8 cellular contexts compared by ENCODE assay signal in genomic region chr13:20567881-20568528, GRCh38. TPM values are rescaled to one million over a fixed set of nuclear protein-coding genes. Genes with fewer than 3 reads are reported as not detected.
DNase-seq lines count a peak whose midpoint lies in the region; ATAC-seq and FAIRE-seq lines count a peak whose summit lies in the region.

No MANE protein-coding gene starts in this region.

- DNase-seq in GM04504 (ENCODE audit: low read depth) (peak; percentile 1), SJCRH30 (peak; percentile 19 to 52), fibroblast of gingiva (ENCODE audit: low read depth) (peak; percentile 6), putamen (ENCODE audit: low spot score) (peak; percentile 20), urothelium cell line (ENCODE audit: low spot score) (no peak), germinal center (ENCODE audit: low spot score) (no peak), mucosa of gallbladder (ENCODE audit: low spot score) (no peak)

- FAIRE-seq in urothelium cell line (lab: Jason Lieb, UNC): no peak

- peak overlapping the region; percentile 70 for H3K4me3 ChIP-seq in SJCRH30

- peak overlapping the region; percentile 78 for H3K27ac ChIP-seq in SJCRH30

- peaks cover 3% of the 10 kb centered on the region; the same call in 1 of the 2 replicates for H3K4me1 ChIP-seq in SJCRH30

- no peaks in the 10 kb centered on the region for H3K9me3 ChIP-seq in SJCRH30 (replicated peaks)

- no peak for ATAC-seq in GM18498 (IDR thresholded peaks at IDR 0.05; ENCODE audit: unreplicated experiment)

- H3K36me3 ChIP-seq in SJCRH30: no peaks in the 10 kb centered on the region

- H3K27me3 ChIP-seq in SJCRH30: no peaks in the 10 kb centered on the region

RNA-seq across cellular contexts. Expression of gene IFT88, which starts 1.0 kb away (rescaled TPM):
- 14.9 and 16.1 TPM in 2 replicates for total RNA-seq in SJCRH30 (2014; rRNA removed; shearing (Covaris generic))
- total RNA-seq in mucosa of gallbladder: 12.6 TPM

RNA-seq across cellular contexts. Expression of gene CRYL1, which starts 42.3 kb away (rescaled TPM):
- total RNA-seq in SJCRH30 (2014; rRNA removed; shearing (Covaris generic)): 0.15 and 0.20 TPM in 2 replicates
- 62.9 TPM for total RNA-seq in mucosa of gallbladder

Comparison
In these comparisons a context has a peak if more than half of its experiments do, and no peak if none do; other contexts are left out.
1. DNase-seq: peak in GM04504 (single experiment), SJCRH30 (2 of 2), fibroblast of gingiva (single experiment) and putamen (single experiment); none in urothelium cell line (single experiment), germinal center (single experiment) and mucosa of gallbladder (single experiment).
2. RNA of gene CRYL1, which starts 42.3 kb away (total RNA-seq): 62.9 TPM in mucosa of gallbladder (single experiment); 0.15 to 0.20 TPM in SJCRH30; every median in the first group is over 10 times any median in the second.